ENCODE assay signal across 13 cellular contexts in the genomic region with DNA sequence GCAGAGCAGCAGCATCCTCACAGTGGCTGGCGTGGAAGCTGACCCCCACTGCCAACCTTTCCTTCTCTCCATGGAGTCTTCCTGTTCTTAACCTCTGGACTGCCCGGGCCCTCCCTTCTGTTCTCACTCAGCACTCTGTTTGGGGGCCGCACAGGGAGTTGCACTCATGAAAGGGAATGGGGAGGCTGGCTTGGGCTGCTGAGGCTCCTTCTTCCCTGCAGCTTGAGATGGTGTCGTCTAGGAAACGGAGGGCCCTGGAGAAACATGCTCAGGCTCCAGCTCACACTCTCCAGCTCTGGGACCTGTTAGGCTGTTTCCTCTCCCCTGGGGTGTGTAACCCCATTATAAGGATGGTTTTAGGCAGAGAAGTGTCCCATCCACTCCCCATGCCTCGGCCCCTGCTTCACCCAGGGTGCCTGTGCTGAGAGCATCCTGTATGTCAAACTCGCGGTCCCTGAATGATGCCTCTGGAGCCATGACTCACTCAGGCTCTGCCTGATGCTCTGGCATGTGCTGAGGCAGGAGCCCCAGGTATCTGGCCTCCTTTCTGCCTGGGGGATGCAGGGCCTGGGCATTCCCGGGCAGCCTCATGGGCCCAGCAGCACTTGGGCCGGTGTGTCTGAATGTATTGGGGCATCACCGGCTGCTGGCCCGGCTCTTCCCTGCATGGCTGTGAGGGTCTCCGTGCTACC. TPM values are rescaled to one million over a fixed set of nuclear protein-coding genes. Genes with fewer than 3 reads are reported as not detected.
DNase-seq lines count a peak whose midpoint lies in the region; ATAC-seq, FAIRE-seq and TF ChIP-seq lines count a peak whose summit lies in the region.
"Had no signal": no experiment of that assay in that cellular context is flagged by ENCODE, and none has a peak within 500 bp of the region (broad histone marks: within the 10 kb centered on the region; RNA-seq: fewer than 3 reads in every experiment).

No MANE protein-coding gene starts in this region.

- peaks cover 21% of the 10 kb centered on the region for H3K4me1 Mint-ChIP-seq in astrocyte (ENCODE audit: low read depth, unreplicated experiment)
- H3K4me1 Mint-ChIP-seq in nephron = peaks cover 56% of the 10 kb centered on the region
- peaks cover 5% of the 10 kb centered on the region for H3K4me1 Mint-ChIP-seq in activated T-helper 17 cell treated with anti-CD3 and anti-CD28 coated beads, Interleukin-2, amount 50 U/mL, for 72 hours

- no peak for FAIRE-seq in astrocyte (lab: Jason Lieb, UNC)

- peak overlapping the region; percentile 2 for H3K9ac ChIP-seq in astrocyte (ENCODE audit: low read length)

- H3K36me3 ChIP-seq in astrocyte (ENCODE audit: insufficient read depth, low read length) = no peaks in the 10 kb centered on the region

- H3K9me3 Mint-ChIP-seq in astrocyte (ENCODE audit: unreplicated experiment) (no peaks in the 10 kb centered on the region), nephron (no peaks in the 10 kb centered on the region)
- H3K9me3 Mint-ChIP-seq in activated T-helper 17 cell treated with anti-CD3 and anti-CD28 coated beads, Interleukin-2, amount 50 U/mL, for 72 hours = no peaks in the 10 kb centered on the region
- H3K9me3 Mint-ChIP-seq: CD4-positive, CD25-positive, alpha-beta regulatory T cell; central memory CD8-positive, alpha-beta T cell had no signal

- H3K27ac Mint-ChIP-seq in astrocyte (ENCODE audit: unreplicated experiment) (no peak overlapping the region), nephron (peak overlapping the region; percentile 95 to 97 (median 95))
- no peak overlapping the region for H3K27ac Mint-ChIP-seq in activated T-helper 17 cell treated with anti-CD3 and anti-CD28 coated beads, Interleukin-2, amount 50 U/mL, for 72 hours
- H3K27ac Mint-ChIP-seq: CD4-positive, CD25-positive, alpha-beta regulatory T cell had no signal

- H3K36me3 Mint-ChIP-seq in astrocyte (ENCODE audit: low read depth, unreplicated experiment) (peaks cover 16% of the 10 kb centered on the region), nephron (ENCODE audit: low read depth) (peaks cover 16% of the 10 kb centered on the region)
- peaks cover 8% of the 10 kb centered on the region for H3K36me3 Mint-ChIP-seq in activated T-helper 17 cell treated with anti-CD3 and anti-CD28 coated beads, Interleukin-2, amount 50 U/mL, for 72 hours (ENCODE audit: low read depth)

- H2AFZ ChIP-seq in astrocyte (ENCODE audit: low read depth, low read length) = no peak overlapping the region

- H3K27me3 Mint-ChIP-seq in astrocyte (ENCODE audit: low read depth, unreplicated experiment) = no peaks in the 10 kb centered on the region
- H3K27me3 Mint-ChIP-seq in nephron (ENCODE audit: low read depth) = no peaks in the 10 kb centered on the region
- no peaks in the 10 kb centered on the region for H3K27me3 Mint-ChIP-seq in activated T-helper 17 cell treated with anti-CD3 and anti-CD28 coated beads, Interleukin-2, amount 50 U/mL, for 72 hours
- H3K27me3 Mint-ChIP-seq: CD4-positive, CD25-positive, alpha-beta regulatory T cell; central memory CD8-positive, alpha-beta T cell had no signal

- TF ChIP-seq CTCF in astrocyte (IDR thresholded peaks at IDR 0.05; ENCODE audit: insufficient read depth, low read depth, low read length) (no peak), nephron (IDR thresholded peaks at IDR 0.05; ENCODE audit: unreplicated experiment in 3 of 3) (no peak)

- no peaks in the 10 kb centered on the region for H3K27me3 ChIP-seq in astrocyte (ENCODE audit: insufficient read depth, low read length)

- no peaks in the 10 kb centered on the region for H3K9me3 ChIP-seq in astrocyte (ENCODE audit: insufficient read depth, low read depth, low read length)

- peaks cover 40% of the 10 kb centered on the region for H4K20me1 ChIP-seq in astrocyte (ENCODE audit: insufficient read depth, low read length)

- H3K4me3 ChIP-seq in astrocyte (ENCODE audit: insufficient read depth, low read depth, low read length) = no peak overlapping the region

- peaks cover 22% of the 10 kb centered on the region for H3K4me1 ChIP-seq in astrocyte (ENCODE audit: insufficient read depth, low read length)

- DNase-seq in astrocyte (ENCODE audit: low read depth) (no peak), head of caudate nucleus (peak in 25 of 42 donors; percentile 36 to 79 (median 54)), NCI-H510A (lab: John Stamatoyannopoulos, UW) (no peak), NCI-H2227 treated with DMSO at 0.1 percent for 48 hours (lab: John Stamatoyannopoulos, UW) (no peak), NCI-H2171 treated with DMSO at 0.1 percent for 48 hours (lab: John Stamatoyannopoulos, UW) (no peak)
- DNase-seq: activated CD4-positive, CD25-positive, alpha-beta regulatory T cell treated with anti-CD3 and anti-CD28 coated beads, Interleukin-2, amount 50 U/mL, for 72 hours; activated T-cell treated with anti-CD3 and anti-CD28 coated beads, Interleukin-2, amount 50 U/mL, for 1 hour; CD4-positive, CD25-positive, alpha-beta regulatory T cell; NCI-H1092 treated with DMSO at 0.1 percent for 48 hours had no signal

- intact Hi-C loops in head of caudate nucleus (cut with DNase I) = no loop called here

- peaks cover 11% of the 10 kb centered on the region for H3K79me2 ChIP-seq in astrocyte (ENCODE audit: insufficient read depth, low read length)

- H3K4me3 Mint-ChIP-seq in astrocyte (ENCODE audit: unreplicated experiment) = no peak overlapping the region
- peak overlapping the region; percentile 75 to 78 (median 78) for H3K4me3 Mint-ChIP-seq in nephron
- H3K4me3 Mint-ChIP-seq in activated T-helper 17 cell treated with anti-CD3 and anti-CD28 coated beads, Interleukin-2, amount 50 U/mL, for 72 hours = no peak overlapping the region
- H3K4me3 Mint-ChIP-seq: CD4-positive, CD25-positive, alpha-beta regulatory T cell; central memory CD8-positive, alpha-beta T cell had no signal

- no peak for ATAC-seq in activated T-helper 17 cell treated with anti-CD3 and anti-CD28 coated beads, Interleukin-2, amount 50 U/mL, for 72 hours (replicated peaks)

- H3K27ac ChIP-seq in astrocyte (ENCODE audit: low read depth, low read length) = no peak overlapping the region
- H3K27ac ChIP-seq in temporal lobe (ENCODE audit: low read depth, low read length) = peak overlapping the region; percentile 93

- H3K4me2 ChIP-seq in astrocyte (ENCODE audit: low read length) = peak overlapping the region; percentile 63

RNA-seq across cellular contexts. Expression of a gene that starts 18.9 kb away (rescaled TPM):
- total RNA-seq in astrocyte (52.4 and 54.5 TPM in 2 replicates), temporal lobe (20.7 TPM)
- total RNA-seq in activated T-helper 17 cell treated with anti-CD3 and anti-CD28 coated beads, Interleukin-2, amount 50 U/mL, for 72 hours = 10 to 100 TPM; 76.5 to 79.8 TPM

RNA-seq across cellular contexts. Expression of a gene that starts 40.0 kb away (rescaled TPM):
- total RNA-seq in astrocyte (16.9 and 22.8 TPM in 2 replicates), temporal lobe (5.7 TPM)
- 1 to 10 TPM; 2.9 to 5.4 TPM for total RNA-seq in activated T-helper 17 cell treated with anti-CD3 and anti-CD28 coated beads, Interleukin-2, amount 50 U/mL, for 72 hours

RNA-seq across cellular contexts. Expression of a gene that starts 41.0 kb away (rescaled TPM):
- total RNA-seq in astrocyte = 15.1 and 16.5 TPM in 2 replicates
- total RNA-seq in temporal lobe = 7.6 TPM
- total RNA-seq in activated T-helper 17 cell treated with anti-CD3 and anti-CD28 coated beads, Interleukin-2, amount 50 U/mL, for 72 hours = 10 to 100 TPM; 25.3 to 46.4 TPM

RNA-seq across cellular contexts. Expression of a gene that starts 50.2 kb away (rescaled TPM):
- 6.9 and 14.8 TPM in 2 replicates for total RNA-seq in astrocyte
- 0.74 TPM for total RNA-seq in temporal lobe
- 10 to 100 TPM; 16.7 to 24.1 TPM for total RNA-seq in activated T-helper 17 cell treated with anti-CD3 and anti-CD28 coated beads, Interleukin-2, amount 50 U/mL, for 72 hours

Comparison
In these comparisons a context has a peak if more than half of its experiments do, and no peak if none do; other contexts are left out.
1. DNase-seq: peak in head of caudate nucleus (25 of 42); none in astrocyte (single experiment), NCI-H510A (single experiment), NCI-H2227 treated with DMSO at 0.1 percent for 48 hours (single experiment) and NCI-H2171 treated with DMSO at 0.1 percent for 48 hours (single experiment).
2. H3K27ac Mint-ChIP-seq: peak in nephron (3 of 3); none in astrocyte (single experiment) and activated T-helper 17 cell treated with anti-CD3 and anti-CD28 coated beads, Interleukin-2, amount 50 U/mL, for 72 hours (single experiment).
3. H3K4me3 Mint-ChIP-seq: peak in nephron (3 of 3); none in astrocyte (single experiment) and activated T-helper 17 cell treated with anti-CD3 and anti-CD28 coated beads, Interleukin-2, amount 50 U/mL, for 72 hours (single experiment).